In genomic region chr3:124261301-124261700, GRCh38 we compare ENCODE assay signal across 22 cellular contexts.
DNase-seq lines count a peak whose midpoint lies in the region; ATAC-seq, FAIRE-seq and TF ChIP-seq lines count a peak whose summit lies in the region.
"Had no signal": no experiment of that assay in that cellular context is flagged by ENCODE, and none has a peak within 500 bp of the region (broad histone marks: within the 10 kb centered on the region; RNA-seq: fewer than 3 reads in every experiment).

No MANE protein-coding gene starts in this region.

- H4K12ac ChIP-seq in trophoblast cell (ENCODE audit: low read depth, low read length) = no peak overlapping the region

- H2AK5ac ChIP-seq in trophoblast cell (ENCODE audit: low read length) = no peak overlapping the region

- WGBS in trophoblast cell (ENCODE audit: extremely low coverage, insufficient coverage, insufficient read length) = no CpG with 5 or more reads among the region's 2 CpGs
- WGBS in heart right ventricle, 2 donors = 91 to 93% methylated on average over 2 of the region's 2 CpGs

- H3K9me3 ChIP-seq in trophoblast cell (ENCODE audit: insufficient read depth, low read depth, low read length) (no peaks in the 10 kb centered on the region), heart right ventricle (no peaks in the 10 kb centered on the region)
- H3K9me3 ChIP-seq: BE2C, mucosa of descending colon, neutrophil, right atrium auricular region, SJCRH30 had no signal

- H3K27me3 Mint-ChIP-seq in endothelial cell (ENCODE audit: unreplicated experiment) = peaks cover 2% of the 10 kb centered on the region
- H3K27me3 Mint-ChIP-seq in naive thymus-derived CD8-positive, alpha-beta T cell = peaks cover 0 to 3% (median 0%) of the 10 kb centered on the region in 5 donors
- H3K27me3 Mint-ChIP-seq: activated B cell treated with CpG ODN at 0.5 μM for 24 hours had no signal

- H3K9me3 Mint-ChIP-seq in endothelial cell (ENCODE audit: unreplicated experiment) = no peaks in the 10 kb centered on the region
- H3K9me3 Mint-ChIP-seq in naive thymus-derived CD8-positive, alpha-beta T cell = no peaks in the 10 kb centered on the region
- H3K9me3 Mint-ChIP-seq in activated naive CD4-positive, alpha-beta T cell treated with anti-CD3 and anti-CD28 coated beads, Interleukin-2, amount 50 U/mL, for 72 hours = no peaks in the 10 kb centered on the region
- H3K9me3 Mint-ChIP-seq: activated B cell treated with CpG ODN at 0.5 μM for 24 hours; activated CD4-positive, alpha-beta memory T cell treated with anti-CD3 and anti-CD28 coated beads, Interleukin-2, amount 10 ng/mL, durations not matched to agents 7 days and 5 days; activated naive CD4-positive, alpha-beta T cell treated with anti-CD3 and anti-CD28 coated beads for 36 hours; IgD-negative memory B cell had no signal

- H3K9ac ChIP-seq in trophoblast cell (ENCODE audit: low read length) = no peak overlapping the region

- FAIRE-seq in RCC 7860 (lab: Jason Lieb, UNC) = no peak

- intact Hi-C loops in heart right ventricle (cut with DNase I) = no loop called here

- peak overlapping the region; percentile 11 for H3K27ac Mint-ChIP-seq in endothelial cell (ENCODE audit: unreplicated experiment)
- H3K27ac Mint-ChIP-seq in naive thymus-derived CD8-positive, alpha-beta T cell = no peak overlapping the region
- no peak overlapping the region for H3K27ac Mint-ChIP-seq in activated naive CD4-positive, alpha-beta T cell treated with anti-CD3 and anti-CD28 coated beads, Interleukin-2, amount 50 U/mL, for 72 hours
- H3K27ac Mint-ChIP-seq: activated CD4-positive, alpha-beta memory T cell treated with anti-CD3 and anti-CD28 coated beads, Interleukin-2, amount 10 ng/mL, durations not matched to agents 7 days and 5 days; activated naive CD4-positive, alpha-beta T cell treated with anti-CD3 and anti-CD28 coated beads for 36 hours; IgD-negative memory B cell; T-helper 17 cell had no signal

- H2BK120ac ChIP-seq in trophoblast cell (ENCODE audit: insufficient read depth, low read length, poor library complexity) = no peak overlapping the region

- peaks cover 25% of the 10 kb centered on the region for H3K79me1 ChIP-seq in trophoblast cell (ENCODE audit: low read length)

- no peak overlapping the region for H3K18ac ChIP-seq in trophoblast cell (ENCODE audit: low read length)

- H2BK12ac ChIP-seq in trophoblast cell (ENCODE audit: low read length) = peak overlapping the region; percentile 73

- peaks cover 31% of the 10 kb centered on the region for H3K4me1 Mint-ChIP-seq in endothelial cell (ENCODE audit: unreplicated experiment)
- H3K4me1 Mint-ChIP-seq in naive thymus-derived CD8-positive, alpha-beta T cell = no peaks in the 10 kb centered on the region
- H3K4me1 Mint-ChIP-seq: activated B cell treated with CpG ODN at 0.5 μM for 24 hours; activated CD4-positive, alpha-beta memory T cell treated with anti-CD3 and anti-CD28 coated beads, Interleukin-2, amount 10 ng/mL, durations not matched to agents 7 days and 5 days; IgD-negative memory B cell had no signal

- H3K36me3 Mint-ChIP-seq in endothelial cell (ENCODE audit: low read depth, unreplicated experiment) = peaks cover 6% of the 10 kb centered on the region
- H3K36me3 Mint-ChIP-seq in naive thymus-derived CD8-positive, alpha-beta T cell = no peaks in the 10 kb centered on the region
- no peaks in the 10 kb centered on the region for H3K36me3 Mint-ChIP-seq in activated naive CD4-positive, alpha-beta T cell treated with anti-CD3 and anti-CD28 coated beads, Interleukin-2, amount 50 U/mL, for 72 hours
- H3K36me3 Mint-ChIP-seq: IgD-negative memory B cell had no signal

- DNase-seq in RCC 7860 (ENCODE audit: low spot score) (peak; percentile 28), endothelial cell (ENCODE audit: low spot score) (no peak), trophoblast cell (no peak), heart right ventricle (no peak), DMS114 treated with DMSO at 0.1 percent for 48 hours (lab: John Stamatoyannopoulos, UW; ENCODE audit: unreplicated experiment) (no peak)
- DNase-seq in naive thymus-derived CD8-positive, alpha-beta T cell = no peak
- no peak for DNase-seq in activated naive CD4-positive, alpha-beta T cell treated with anti-CD3 and anti-CD28 coated beads, Interleukin-2, amount 50 U/mL, for 72 hours (ENCODE audit: low spot score in 2 of 2)
- DNase-seq: activated B cell treated with CpG ODN at 0.5 μM for 24 hours; activated CD4-positive, alpha-beta memory T cell treated with anti-CD3 and anti-CD28 coated beads, Interleukin-2, amount 10 ng/mL, durations not matched to agents 7 days and 5 days; activated naive CD4-positive, alpha-beta T cell treated with anti-CD3 and anti-CD28 coated beads for 36 hours; BE2C; brain microvascular endothelial cell; COR-L47; foreskin melanocyte; MM.1S; mucosa of descending colon; stimulated activated CD4-positive, alpha-beta T cell treated with anti-CD3 and anti-CD28 coated beads, Interleukin-15, amount 100 ng/mL, for 24 hours; T-helper 17 cell had no signal

- H3K4me3 ChIP-seq in trophoblast cell (ENCODE audit: low read depth, low read length) = no peak overlapping the region
- no peak overlapping the region for H3K4me3 ChIP-seq in heart right ventricle
- H3K4me3 ChIP-seq: mucosa of descending colon, right atrium auricular region, SJCRH30 had no signal

- H3K4ac ChIP-seq in trophoblast cell (ENCODE audit: low read depth, low read length) = no peak overlapping the region

- H3K27ac ChIP-seq in trophoblast cell (ENCODE audit: low read depth, low read length) (peak overlapping the region; percentile 47), heart right ventricle (peak overlapping the region in 2 of 10 donors; percentile 42 to 62)
- H3K27ac ChIP-seq: brain microvascular endothelial cell, neutrophil, SJCRH30 had no signal

- H3K4me3 Mint-ChIP-seq in endothelial cell (ENCODE audit: unreplicated experiment) = no peak overlapping the region
- no peak overlapping the region for H3K4me3 Mint-ChIP-seq in naive thymus-derived CD8-positive, alpha-beta T cell
- H3K4me3 Mint-ChIP-seq: activated B cell treated with CpG ODN at 0.5 μM for 24 hours; activated CD4-positive, alpha-beta memory T cell treated with anti-CD3 and anti-CD28 coated beads, Interleukin-2, amount 10 ng/mL, durations not matched to agents 7 days and 5 days; activated naive CD4-positive, alpha-beta T cell treated with anti-CD3 and anti-CD28 coated beads for 36 hours; IgD-negative memory B cell; T-helper 17 cell had no signal

- peaks cover 0 to 2% of the 10 kb centered on the region in 2 experiments for H3K36me3 ChIP-seq in trophoblast cell (ENCODE audit: control insufficient read depth in 1 of 2, insufficient read depth in 2 of 2, low read length in 2 of 2)
- H3K36me3 ChIP-seq in heart right ventricle = peaks cover 0 to 5% (median 0%) of the 10 kb centered on the region in 9 donors
- H3K36me3 ChIP-seq: BE2C, brain microvascular endothelial cell, neutrophil, right atrium auricular region, SJCRH30 had no signal

- H3K4me1 ChIP-seq in trophoblast cell (ENCODE audit: control insufficient read depth in 1 of 2, insufficient read depth in 2 of 2, low read length in 2 of 2) (peaks cover 17 to 26% of the 10 kb centered on the region in 2 experiments), heart right ventricle (peaks cover 7 to 64% (median 36%) of the 10 kb centered on the region in 9 donors)

- H3K27me3 ChIP-seq in trophoblast cell (ENCODE audit: insufficient read depth, low read length) (no peaks in the 10 kb centered on the region), heart right ventricle (no peaks in the 10 kb centered on the region)
- H3K27me3 ChIP-seq: BE2C, brain microvascular endothelial cell, right atrium auricular region, SJCRH30 had no signal

- H3K79me2 ChIP-seq in trophoblast cell (ENCODE audit: control insufficient read depth, insufficient read depth, low read length, poor library complexity) = no peaks in the 10 kb centered on the region

- no peak overlapping the region for H3K23ac ChIP-seq in trophoblast cell (ENCODE audit: low read length)

- POLR2A ChIA-PET in naive thymus-derived CD8-positive, alpha-beta T cell (lab: Charles Lee) = no interaction called here

- no peak for ATAC-seq in naive thymus-derived CD8-positive, alpha-beta T cell
- ATAC-seq in heart right ventricle = no peak
- ATAC-seq in activated naive CD4-positive, alpha-beta T cell treated with anti-CD3 and anti-CD28 coated beads, Interleukin-2, amount 50 U/mL, for 72 hours = no peak
- ATAC-seq: T-helper 17 cell had no signal

- H4K91ac ChIP-seq in trophoblast cell (ENCODE audit: low read depth, low read length) = peak overlapping the region; percentile 15

- H4K8ac ChIP-seq in trophoblast cell (ENCODE audit: low read depth, low read length) = no peak overlapping the region

- peak overlapping the region; percentile 36 for H3K4me2 ChIP-seq in trophoblast cell (ENCODE audit: low read length)

- no peak overlapping the region for H2AFZ ChIP-seq in trophoblast cell (ENCODE audit: insufficient read depth, low read length, poor library complexity)

- no peak overlapping the region for H3K14ac ChIP-seq in trophoblast cell (ENCODE audit: low read length)

- no peak for TF ChIP-seq CTCF in endothelial cell (IDR thresholded peaks at IDR 0.05; ENCODE audit: unreplicated experiment)
- no peak for TF ChIP-seq CTCF in heart right ventricle (IDR thresholded peaks at IDR 0.05)

- no peak overlapping the region for H2BK5ac ChIP-seq in trophoblast cell (ENCODE audit: low read depth, low read length, poor library complexity)
